22 cellular contexts compared by ENCODE assay signal in the genomic region with DNA sequence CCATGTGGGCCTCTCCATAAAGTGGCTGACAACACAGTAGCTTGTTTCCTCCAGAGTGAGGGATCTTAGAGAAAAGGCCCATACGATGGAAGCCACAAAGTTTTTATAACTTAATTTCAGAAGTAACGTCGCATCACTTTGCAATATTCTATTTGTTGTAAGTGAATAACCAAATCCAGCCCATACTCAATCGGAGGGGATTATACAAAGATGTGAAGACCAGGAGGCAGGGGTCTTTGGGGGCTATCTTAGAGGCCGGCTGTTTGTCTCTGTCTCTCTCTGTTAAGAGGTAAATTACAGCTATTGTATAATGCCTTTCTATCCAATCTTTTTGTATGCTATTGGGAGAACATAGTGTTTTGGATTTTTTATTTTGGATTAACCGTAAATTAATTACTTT.
"Had no signal": no experiment of that assay in that cellular context is flagged by ENCODE, and none has a peak within 500 bp of the region (broad histone marks: within the 10 kb centered on the region; RNA-seq: fewer than 3 reads in every experiment).

No MANE protein-coding gene starts in this region.

- H3K27ac ChIP-seq: brain microvascular endothelial cell, heart left ventricle, right atrium auricular region, tibial nerve had no signal

- H3K4me3 ChIP-seq: heart left ventricle, right atrium auricular region, tibial nerve had no signal

- H3K27me3 Mint-ChIP-seq: activated CD8-positive, alpha-beta T cell treated with anti-CD3 and anti-CD28 coated beads for 36 hours; activated naive CD8-positive, alpha-beta T cell treated with anti-CD3 and anti-CD28 coated beads, Interleukin-2, amount 10 ng/mL, durations not matched to agents 7 days and 5 days; naive B cell had no signal

- H3K27me3 ChIP-seq: brain microvascular endothelial cell, heart left ventricle, right atrium auricular region, tibial nerve had no signal

- ATAC-seq: SK-N-SH treated with all-trans-retinoic acid at 6 μM for 48 hours had no signal

- H3K9me3 Mint-ChIP-seq: activated CD8-positive, alpha-beta T cell treated with anti-CD3 and anti-CD28 coated beads for 36 hours; activated naive CD8-positive, alpha-beta T cell treated with anti-CD3 and anti-CD28 coated beads, Interleukin-2, amount 10 ng/mL, durations not matched to agents 7 days and 5 days; activated T-cell treated with anti-CD3 and anti-CD28 coated beads, Interleukin-2, amount 50 U/mL, for 4 hours; naive B cell; T-helper 1 cell treated with Interleukin-12 subunit alpha and Interleukin-12 subunit beta and Interleukin-4 antibody, amounts not matched to agents 30 μg/mL and 1 μg/mL, for 36 hours had no signal

- H3K4me3 Mint-ChIP-seq: activated CD8-positive, alpha-beta T cell treated with anti-CD3 and anti-CD28 coated beads for 36 hours; activated naive CD8-positive, alpha-beta T cell treated with anti-CD3 and anti-CD28 coated beads, Interleukin-2, amount 10 ng/mL, durations not matched to agents 7 days and 5 days; activated T-cell treated with anti-CD3 and anti-CD28 coated beads, Interleukin-2, amount 50 U/mL, for 4 hours; T-helper 1 cell treated with Interleukin-12 subunit alpha and Interleukin-12 subunit beta and Interleukin-4 antibody, amounts not matched to agents 30 μg/mL and 1 μg/mL, for 36 hours had no signal

- DNase-seq: activated CD4-positive, alpha-beta T cell treated with anti-CD3 and anti-CD28 coated beads for 48 hours; activated gamma-delta T cell; activated naive CD8-positive, alpha-beta T cell treated with anti-CD3 and anti-CD28 coated beads, Interleukin-2, amount 10 ng/mL, durations not matched to agents 7 days and 5 days; activated T-cell treated with anti-CD3 and anti-CD28 coated beads, Interleukin-2, amount 50 U/mL, for 4 hours; anterior cingulate cortex; brain microvascular endothelial cell; cerebellar nuclear complex; effector CD8-positive, alpha-beta T cell; heart left ventricle; left cardiac atrium; naive B cell; nucleus accumbens; stimulated activated CD4-positive, alpha-beta T cell treated with anti-CD3 and anti-CD28 coated beads, Interleukin-15, amount 100 ng/mL, for 24 hours; stimulated activated CD4-positive, alpha-beta T cell treated with anti-CD3 and anti-CD28 coated beads, Interleukin-4, amount 100 ng/mL, for 24 hours; stimulated activated CD8-positive, alpha-beta memory T cell treated with anti-CD3 and anti-CD28 coated beads, Interleukin-4, amount 100 ng/mL, for 48 hours; stimulated activated naive CD4-positive, alpha-beta T cell treated with Interleukin-2 at 50 U/mL for 16 hours; substantia nigra had no signal

- H3K36me3 ChIP-seq: right atrium auricular region had no signal

- H3K9me3 ChIP-seq: right atrium auricular region had no signal

- H3K27ac Mint-ChIP-seq: activated CD8-positive, alpha-beta T cell treated with anti-CD3 and anti-CD28 coated beads for 36 hours; activated naive CD8-positive, alpha-beta T cell treated with anti-CD3 and anti-CD28 coated beads, Interleukin-2, amount 10 ng/mL, durations not matched to agents 7 days and 5 days; T-helper 1 cell treated with Interleukin-12 subunit alpha and Interleukin-12 subunit beta and Interleukin-4 antibody, amounts not matched to agents 30 μg/mL and 1 μg/mL, for 36 hours had no signal
